ENCODE assay signal across 11 cellular contexts in the genomic region with DNA sequence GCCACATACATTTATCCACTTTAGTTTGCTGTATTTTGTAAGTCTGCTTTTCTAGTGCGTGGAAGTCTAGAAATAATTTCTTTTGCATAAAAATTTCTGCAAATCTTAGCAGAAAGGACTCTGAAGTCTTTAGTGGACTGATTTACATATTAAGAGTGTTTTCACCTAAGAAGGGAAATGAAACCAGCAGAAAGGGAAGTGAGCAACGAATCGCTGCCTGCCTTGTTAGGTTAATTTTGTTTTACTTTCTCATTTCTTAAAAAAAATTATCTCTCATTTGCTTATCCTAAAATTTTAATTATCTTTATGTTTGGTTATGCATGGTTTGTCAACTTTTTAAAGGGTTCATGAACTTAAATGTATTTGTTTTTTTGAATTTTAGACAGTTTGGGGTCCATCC. TPM values are rescaled to one million over a fixed set of nuclear protein-coding genes. Genes with fewer than 3 reads are reported as not detected.
DNase-seq lines count a peak whose midpoint lies in the region; ATAC-seq and TF ChIP-seq lines count a peak whose summit lies in the region.
"Had no signal": no experiment of that assay in that cellular context is flagged by ENCODE, and none has a peak within 500 bp of the region (broad histone marks: within the 10 kb centered on the region; RNA-seq: fewer than 3 reads in every experiment).

No MANE protein-coding gene starts in this region.

- TF ChIP-seq CTCF in mammary epithelial cell (conservative IDR thresholded peaks at IDR 0.05 in 1 of 2, IDR thresholded peaks at IDR 0.05 in 1 of 2; ENCODE audit: extremely low read depth in 1 of 2, insufficient read depth in 1 of 2, low read depth in 1 of 2, low read length in 2 of 2): no peak

- H2AFZ ChIP-seq in mammary epithelial cell (ENCODE audit: low read depth, low read length): no peak overlapping the region

- no peaks in the 10 kb centered on the region for H3K79me2 ChIP-seq in mammary epithelial cell (ENCODE audit: insufficient read depth, low read length)

- ATAC-seq in GM18517 (IDR thresholded peaks at IDR 0.05; ENCODE audit: unreplicated experiment): peak; percentile 62
- ATAC-seq in GM21619 (IDR thresholded peaks at IDR 0.05; ENCODE audit: unreplicated experiment): peak; percentile 56

- no peak overlapping the region for H3K4me2 ChIP-seq in mammary epithelial cell (ENCODE audit: insufficient read depth, low read depth, low read length)

- H4K20me1 ChIP-seq in mammary epithelial cell (ENCODE audit: insufficient read depth, low read length): no peaks in the 10 kb centered on the region

- BruUV-seq in mammary epithelial cell (replicated peaks; lab: Mats Ljungman, UMichigan): no TSS peak

- peak; percentile 26 for DNase-seq in KBM-7
- DNase-seq in germinal center (ENCODE audit: low spot score): peak; percentile 79
- no peak for DNase-seq in GDM1 (lab: John Stamatoyannopoulos, UW)
- DNase-seq in mammary epithelial cell: no peak
- no peak for DNase-seq in occipital lobe (lab: John Stamatoyannopoulos, UW)
- DNase-seq in G401 (ENCODE audit: low spot score): no peak
- DNase-seq: activated CD8-positive, alpha-beta memory T cell treated with anti-CD3 and anti-CD28 coated beads, Interleukin-2, amount 50 U/mL, for 4 hours; NCI-H146 had no signal

- intact Hi-C loops in mammary epithelial cell (cut with micrococcal nuclease): no loop called here

- WGBS in mammary epithelial cell (ENCODE audit: low coverage, missing lambda C conversion rate): 98% methylated on average over 3 of the region's 3 CpGs

- H3K27me3 ChIP-seq in mammary epithelial cell (ENCODE audit: insufficient read depth, low read length): no peaks in the 10 kb centered on the region

- dilution Hi-C loops in mammary epithelial cell (cut with HindIII; ENCODE audit: low sequenced_read_pairs): no loop called here

- CTCF ChIA-PET in mammary epithelial cell (lab: Charles Lee; ENCODE audit: low non-redundant PET): no interaction called here

- H3K27ac ChIP-seq in mammary epithelial cell (ENCODE audit: insufficient read depth, low read depth, low read length): no peak overlapping the region

- no peak overlapping the region for H3K4me3 ChIP-seq in mammary epithelial cell (replicated peaks in 1 of 3; ENCODE audit: insufficient read depth in 1 of 3, low read depth in 2 of 3, low read length in 3 of 3)

- in situ Hi-C loops in KBM-7 (cut with MboI; ENCODE audit: low pct_unique_long_range_greater_than_20kb, low sequenced_read_pairs): no loop called here
- in situ Hi-C loops in mammary epithelial cell (cut with MboI; ENCODE audit: low sequenced_read_pairs in 2 of 2): no loop called here
- in situ Hi-C loops in G401 (cut with HindIII; ENCODE audit: low sequenced_read_pairs): no loop called here

- no peaks in the 10 kb centered on the region for H3K4me1 ChIP-seq in mammary epithelial cell (ENCODE audit: insufficient read depth, low read length)

- no peaks in the 10 kb centered on the region for H3K9me3 ChIP-seq in mammary epithelial cell (replicated peaks; ENCODE audit: insufficient read depth, low read length)

- H3K36me3 ChIP-seq in mammary epithelial cell (ENCODE audit: insufficient read depth, low read length): peaks cover 4% of the 10 kb centered on the region

- no peak overlapping the region for H3K9ac ChIP-seq in mammary epithelial cell (ENCODE audit: insufficient read depth, low read length)

RNA-seq across cellular contexts. Expression of gene GPR18, which starts 0.8 kb away (rescaled TPM):
- total RNA-seq in mammary epithelial cell (not detected), occipital lobe (not detected)
- polyA plus RNA-seq in mammary epithelial cell: not detected
- polyA minus RNA-seq in mammary epithelial cell: not detected
- total RNA-seq in G401 (2014; rRNA removed; shearing (Covaris generic)): not detected in 2 replicates
- total RNA-seq: osteocyte had no signal

RNA-seq across cellular contexts. Expression of gene GPR183, which starts 48.3 kb away (rescaled TPM):
- not detected for total RNA-seq in mammary epithelial cell
- polyA plus RNA-seq in mammary epithelial cell: not detected
- polyA minus RNA-seq in mammary epithelial cell: not detected
- 3.1 TPM for total RNA-seq in occipital lobe
- not detected in 2 replicates for total RNA-seq in G401 (2014; rRNA removed; shearing (Covaris generic))

RNA-seq across cellular contexts. Expression of gene UBAC2, which starts 58.3 kb away (rescaled TPM):
- total RNA-seq in mammary epithelial cell (10 to 100 TPM; 48.2 to 57.7 TPM), occipital lobe (36.2 TPM)
- polyA plus RNA-seq in mammary epithelial cell: 58.2 TPM
- 47.9 TPM for polyA minus RNA-seq in mammary epithelial cell
- 71.1 and 96.0 TPM in 2 replicates for total RNA-seq in G401 (2014; rRNA removed; shearing (Covaris generic))

Comparison
In these comparisons a context has a peak if more than half of its experiments do, and no peak if none do; other contexts are left out.
1. DNase-seq: peak in KBM-7 (single experiment) and germinal center (single experiment); none in GDM1 (single experiment), mammary epithelial cell (single experiment), occipital lobe (single experiment) and G401 (single experiment).